In the genomic region with DNA sequence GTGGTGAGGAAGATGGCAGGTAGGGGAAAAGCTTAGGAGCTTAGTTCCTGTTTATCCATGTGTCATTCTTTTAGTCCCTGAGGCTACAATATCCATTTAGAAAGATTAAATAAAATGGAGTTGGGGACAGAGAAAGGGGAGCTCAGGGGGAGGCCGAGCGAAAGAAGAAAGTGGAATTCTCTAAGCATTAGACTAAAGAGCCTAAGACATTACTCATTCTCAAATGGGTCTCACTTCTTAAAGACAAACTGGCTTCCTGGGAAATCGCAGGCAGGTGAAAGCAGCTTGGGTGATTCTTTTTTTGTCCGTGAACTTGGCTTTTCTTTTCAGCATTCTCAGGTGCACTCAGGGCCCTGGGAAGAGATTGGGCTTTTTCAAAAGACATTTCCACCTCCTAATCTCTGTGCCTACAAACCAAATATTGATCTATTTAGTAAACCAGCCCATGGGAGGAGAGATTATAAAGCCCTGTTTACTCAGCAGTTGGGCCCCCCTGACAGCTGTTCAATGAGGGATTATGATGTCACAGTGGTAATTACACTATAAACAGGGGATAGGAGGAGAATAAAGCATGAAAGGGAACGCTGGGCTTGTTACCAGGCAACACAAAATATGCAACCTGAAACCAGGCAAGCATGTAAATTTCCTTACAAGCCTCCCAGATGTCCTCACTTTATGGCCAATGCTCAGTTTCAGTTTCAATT, we compare ENCODE assay signal across 8 cellular contexts.
A peak's percentile ranks its signal among the peaks of the same experiment; 100 is the strongest.
DNase-seq lines count a peak whose midpoint lies in the region; ATAC-seq and TF ChIP-seq lines count a peak whose summit lies in the region.

No MANE protein-coding gene starts in this region.

- H3K4me1 ChIP-seq in iPS-18a (ENCODE audit: control insufficient read depth, low read depth, low read length): peaks cover 20% of the 10 kb centered on the region

- no peaks in the 10 kb centered on the region for H3K36me3 ChIP-seq in WERI-Rb-1
- no peaks in the 10 kb centered on the region for H3K36me3 ChIP-seq in iPS-18a (ENCODE audit: control insufficient read depth, low read depth, low read length)

- H3K27ac ChIP-seq in WERI-Rb-1 (peak overlapping the region; percentile 57), iPS-18a (ENCODE audit: low read length) (peak overlapping the region; percentile 24)

- DNase-seq in GM03348 (ENCODE audit: low spot score): peak; percentile 61
- DNase-seq in NCI-H1092 (lab: John Stamatoyannopoulos, UW): peak; percentile 96
- DNase-seq in WERI-Rb-1: peak; percentile 80
- DNase-seq in stromal cell of bone marrow (ENCODE audit: low read depth): peak; percentile 79
- no peak for DNase-seq in activated CD4-positive, alpha-beta T cell treated with anti-CD3 and anti-CD28 coated beads for 1 hour

- peak overlapping the region; percentile 7 for H3K4me3 ChIP-seq in WERI-Rb-1 (ENCODE audit: low read depth, low read length)
- no peak overlapping the region for H3K4me3 ChIP-seq in iPS-18a (ENCODE audit: low read length)

- H3K9me3 ChIP-seq in WERI-Rb-1 (ENCODE audit: severe bottlenecking) (no peaks in the 10 kb centered on the region), iPS-18a (ENCODE audit: control insufficient read depth, low read depth, low read length) (no peaks in the 10 kb centered on the region)

- TF ChIP-seq CTCF in WERI-Rb-1 (IDR thresholded peaks at IDR 0.05; ENCODE audit: low read depth, low read length): no peak

- ATAC-seq in GM18517 (IDR thresholded peaks at IDR 0.05; ENCODE audit: unreplicated experiment): no peak
- ATAC-seq in HG03439 (IDR thresholded peaks at IDR 0.05; ENCODE audit: unreplicated experiment): no peak

- H3K27me3 ChIP-seq in WERI-Rb-1 (ENCODE audit: insufficient read depth, low read depth, severe bottlenecking) (no peaks in the 10 kb centered on the region), iPS-18a (ENCODE audit: control insufficient read depth, insufficient read depth, low read length) (no peaks in the 10 kb centered on the region)

- H3K9ac ChIP-seq in iPS-18a (ENCODE audit: low read length): peak overlapping the region; percentile 10
